12 cellular contexts compared by ENCODE assay signal in genomic region chr10:86258940-86259339, GRCh38.
"Had no signal": no experiment of that assay in that cellular context is flagged by ENCODE, and none has a peak within 500 bp of the region (broad histone marks: within the 10 kb centered on the region; RNA-seq: fewer than 3 reads in every experiment).

No MANE protein-coding gene starts in this region.

- H3K4me1 Mint-ChIP-seq: activated CD4-positive, alpha-beta T cell treated with anti-CD3 and anti-CD28 coated beads, Interleukin-2, amount 10 ng/mL, durations not matched to agents 24 days and 14 days; activated naive CD4-positive, alpha-beta T cell treated with anti-CD3 and anti-CD28 coated beads, Interleukin-2, amount 10 ng/mL, durations not matched to agents 7 days and 5 days had no signal

- H3K4me3 ChIP-seq: esophagus muscularis mucosa, right atrium auricular region, skin epidermis had no signal

- H3K9me3 ChIP-seq: esophagus muscularis mucosa, right atrium auricular region had no signal

- H3K9me3 Mint-ChIP-seq: activated CD4-positive, alpha-beta T cell treated with anti-CD3 and anti-CD28 coated beads, Interleukin-2, amount 10 ng/mL, durations not matched to agents 24 days and 14 days; activated naive CD4-positive, alpha-beta T cell treated with anti-CD3 and anti-CD28 coated beads, Interleukin-2, amount 10 ng/mL, durations not matched to agents 7 days and 5 days; activated T-helper 2 cell treated with anti-CD3 and anti-CD28 coated beads, Interferon-gamma antibody, Interleukin-2, Interleukin-4, amounts not matched to agents 10 μg/mL and 5 μg/mL and 100 μg/mL, durations not matched to agents 14 hours and 24 hours and 36 hours; nephron had no signal

- H3K36me3 Mint-ChIP-seq: activated naive CD4-positive, alpha-beta T cell treated with anti-CD3 and anti-CD28 coated beads, Interleukin-2, amount 10 ng/mL, durations not matched to agents 7 days and 5 days had no signal

- H3K36me3 ChIP-seq: esophagus muscularis mucosa, right atrium auricular region had no signal

- H3K4me3 Mint-ChIP-seq: activated CD4-positive, alpha-beta T cell treated with anti-CD3 and anti-CD28 coated beads, Interleukin-2, amount 10 ng/mL, durations not matched to agents 24 days and 14 days; activated naive CD4-positive, alpha-beta T cell treated with anti-CD3 and anti-CD28 coated beads, Interleukin-2, amount 10 ng/mL, durations not matched to agents 7 days and 5 days; nephron had no signal

- H3K27ac Mint-ChIP-seq: activated CD4-positive, alpha-beta T cell treated with anti-CD3 and anti-CD28 coated beads, Interleukin-2, amount 10 ng/mL, durations not matched to agents 24 days and 14 days; activated naive CD4-positive, alpha-beta T cell treated with anti-CD3 and anti-CD28 coated beads, Interleukin-2, amount 10 ng/mL, durations not matched to agents 7 days and 5 days; activated T-helper 2 cell treated with anti-CD3 and anti-CD28 coated beads, Interferon-gamma antibody, Interleukin-2, Interleukin-4, amounts not matched to agents 10 μg/mL and 5 μg/mL and 100 μg/mL, durations not matched to agents 14 hours and 24 hours and 36 hours; nephron had no signal

- DNase-seq: activated CD4-positive, alpha-beta T cell treated with anti-CD3 and anti-CD28 coated beads, Interleukin-2, amount 10 ng/mL, durations not matched to agents 24 days and 14 days; activated CD4-positive, CD25-positive, alpha-beta regulatory T cell; activated naive CD4-positive, alpha-beta T cell treated with anti-CD3 and anti-CD28 coated beads, Interleukin-2, amount 10 ng/mL, durations not matched to agents 7 days and 5 days; kidney glomerular epithelial cell; stimulated activated CD4-positive, alpha-beta T cell treated with anti-CD3 and anti-CD28 coated beads, Interleukin-4, amount 100 ng/mL, for 24 hours; stimulated activated naive CD4-positive, alpha-beta T cell; trophoblast cell had no signal

- H3K27me3 ChIP-seq: right atrium auricular region had no signal

- H3K27ac ChIP-seq: esophagus muscularis mucosa, right atrium auricular region, skin epidermis had no signal
